Comparison of ENCODE assay signal across 2 cellular contexts in genomic region chr5:108545301-108545700, GRCh38.
TF ChIP-seq lines count a peak whose summit lies in the region.

No MANE protein-coding gene starts in this region.

TF ChIP-seq in HepG2, 621 proteins besides CTCF, POLR2A, EP300 and RAD21 (continued from another document and continues in another):
- TF ChIP-seq ARID4A (CRISPR knock-in tag; IDR thresholded peaks at IDR 0.05; ENCODE audit: borderline replicate concordance) (no peak), NCOA5 (CRISPR knock-in tag; IDR thresholded peaks at IDR 0.05) (no peak), AGO2 (optimal IDR thresholded peaks at IDR 0.05; ENCODE audit: low read depth, low read length) (no peak), NR2F2 (IDR thresholded peaks at IDR 0.05; ENCODE audit: borderline replicate concordance, low read depth) (no peak), SETDB1 (CRISPR knock-in tag; IDR thresholded peaks at IDR 0.05; ENCODE audit: borderline replicate concordance) (no peak), TEAD3 (CRISPR knock-in tag; optimal IDR thresholded peaks at IDR 0.05; ENCODE audit: borderline replicate concordance) (no peak), NFIB (CRISPR knock-in tag; IDR thresholded peaks at IDR 0.05; ENCODE audit: borderline replicate concordance) (no peak), CEBPB (IDR thresholded peaks at IDR 0.05; ENCODE audit: borderline replicate concordance, low read depth, low read length) (no peak), ZNF660 (CRISPR knock-in tag; IDR thresholded peaks at IDR 0.05; ENCODE audit: borderline replicate concordance, low read depth) (no peak), KIAA2018 (CRISPR knock-in tag; IDR thresholded peaks at IDR 0.05; ENCODE audit: borderline replicate concordance) (no peak)
- TF ChIP-seq, protein P1, sequence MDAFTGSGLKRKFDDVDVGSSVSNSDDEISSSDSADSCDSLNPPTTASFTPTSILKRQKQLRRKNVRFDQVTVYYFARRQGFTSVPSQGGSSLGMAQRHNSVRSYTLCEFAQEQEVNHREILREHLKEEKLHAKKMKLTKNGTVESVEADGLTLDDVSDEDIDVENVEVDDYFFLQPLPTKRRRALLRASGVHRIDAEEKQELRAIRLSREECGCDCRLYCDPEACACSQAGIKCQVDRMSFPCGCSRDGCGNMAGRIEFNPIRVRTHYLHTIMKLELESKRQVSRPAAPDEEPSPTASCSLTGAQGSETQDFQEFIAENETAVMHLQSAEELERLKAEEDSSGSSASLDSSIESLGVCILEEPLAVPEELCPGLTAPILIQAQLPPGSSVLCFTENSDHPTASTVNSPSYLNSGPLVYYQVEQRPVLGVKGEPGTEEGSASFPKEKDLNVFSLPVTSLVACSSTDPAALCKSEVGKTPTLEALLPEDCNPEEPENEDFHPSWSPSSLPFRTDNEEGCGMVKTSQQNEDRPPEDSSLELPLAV (CRISPR knock-in tag; conservative IDR thresholded peaks at IDR 0.05; ENCODE audit: low read depth) = no peak

TF ChIP-seq in WTC11, 78 proteins besides CTCF, POLR2A, EP300 and RAD21 (continued from another document):
- TF ChIP-seq, protein P2, sequence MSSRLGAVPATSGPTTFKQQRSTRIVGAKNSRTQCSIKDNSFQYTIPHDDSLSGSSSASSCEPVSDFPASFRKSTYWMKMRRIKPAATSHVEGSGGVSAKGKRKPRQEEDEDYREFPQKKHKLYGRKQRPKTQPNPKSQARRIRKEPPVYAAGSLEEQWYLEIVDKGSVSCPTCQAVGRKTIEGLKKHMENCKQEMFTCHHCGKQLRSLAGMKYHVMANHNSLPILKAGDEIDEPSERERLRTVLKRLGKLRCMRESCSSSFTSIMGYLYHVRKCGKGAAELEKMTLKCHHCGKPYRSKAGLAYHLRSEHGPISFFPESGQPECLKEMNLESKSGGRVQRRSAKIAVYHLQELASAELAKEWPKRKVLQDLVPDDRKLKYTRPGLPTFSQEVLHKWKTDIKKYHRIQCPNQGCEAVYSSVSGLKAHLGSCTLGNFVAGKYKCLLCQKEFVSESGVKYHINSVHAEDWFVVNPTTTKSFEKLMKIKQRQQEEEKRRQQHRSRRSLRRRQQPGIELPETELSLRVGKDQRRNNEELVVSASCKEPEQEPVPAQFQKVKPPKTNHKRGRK (CRISPR knock-in tag; IDR thresholded peaks at IDR 0.05; ENCODE audit: borderline replicate concordance) = no peak
- TF ChIP-seq GRHL2 (CRISPR knock-in tag; IDR thresholded peaks at IDR 0.05; ENCODE audit: insufficient replicate concordance, severe bottlenecking) (no peak), NR1H2 (CRISPR knock-in tag; IDR thresholded peaks at IDR 0.05) (no peak), TP53 (CRISPR knock-in tag; IDR thresholded peaks at IDR 0.05) (no peak)
- TF ChIP-seq, protein P3, sequence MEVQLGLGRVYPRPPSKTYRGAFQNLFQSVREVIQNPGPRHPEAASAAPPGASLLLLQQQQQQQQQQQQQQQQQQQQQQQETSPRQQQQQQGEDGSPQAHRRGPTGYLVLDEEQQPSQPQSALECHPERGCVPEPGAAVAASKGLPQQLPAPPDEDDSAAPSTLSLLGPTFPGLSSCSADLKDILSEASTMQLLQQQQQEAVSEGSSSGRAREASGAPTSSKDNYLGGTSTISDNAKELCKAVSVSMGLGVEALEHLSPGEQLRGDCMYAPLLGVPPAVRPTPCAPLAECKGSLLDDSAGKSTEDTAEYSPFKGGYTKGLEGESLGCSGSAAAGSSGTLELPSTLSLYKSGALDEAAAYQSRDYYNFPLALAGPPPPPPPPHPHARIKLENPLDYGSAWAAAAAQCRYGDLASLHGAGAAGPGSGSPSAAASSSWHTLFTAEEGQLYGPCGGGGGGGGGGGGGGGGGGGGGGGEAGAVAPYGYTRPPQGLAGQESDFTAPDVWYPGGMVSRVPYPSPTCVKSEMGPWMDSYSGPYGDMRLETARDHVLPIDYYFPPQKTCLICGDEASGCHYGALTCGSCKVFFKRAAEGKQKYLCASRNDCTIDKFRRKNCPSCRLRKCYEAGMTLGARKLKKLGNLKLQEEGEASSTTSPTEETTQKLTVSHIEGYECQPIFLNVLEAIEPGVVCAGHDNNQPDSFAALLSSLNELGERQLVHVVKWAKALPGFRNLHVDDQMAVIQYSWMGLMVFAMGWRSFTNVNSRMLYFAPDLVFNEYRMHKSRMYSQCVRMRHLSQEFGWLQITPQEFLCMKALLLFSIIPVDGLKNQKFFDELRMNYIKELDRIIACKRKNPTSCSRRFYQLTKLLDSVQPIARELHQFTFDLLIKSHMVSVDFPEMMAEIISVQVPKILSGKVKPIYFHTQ (CRISPR knock-in tag; IDR thresholded peaks at IDR 0.05) = no peak
- TF ChIP-seq, protein P4, sequence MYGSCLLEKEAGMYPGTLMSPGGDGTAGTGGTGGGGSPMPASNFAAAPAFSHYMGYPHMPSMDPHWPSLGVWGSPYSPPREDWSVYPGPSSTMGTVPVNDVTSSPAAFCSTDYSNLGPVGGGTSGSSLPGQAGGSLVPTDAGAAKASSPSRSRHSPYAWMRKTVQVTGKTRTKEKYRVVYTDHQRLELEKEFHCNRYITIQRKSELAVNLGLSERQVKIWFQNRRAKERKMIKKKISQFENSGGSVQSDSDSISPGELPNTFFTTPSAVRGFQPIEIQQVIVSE (CRISPR knock-in tag; IDR thresholded peaks at IDR 0.05; ENCODE audit: borderline replicate concordance) = no peak
TF ChIP-seq in WTC11: peak in this region for 0.
